22 cellular contexts compared by ENCODE assay signal in the genomic region with DNA sequence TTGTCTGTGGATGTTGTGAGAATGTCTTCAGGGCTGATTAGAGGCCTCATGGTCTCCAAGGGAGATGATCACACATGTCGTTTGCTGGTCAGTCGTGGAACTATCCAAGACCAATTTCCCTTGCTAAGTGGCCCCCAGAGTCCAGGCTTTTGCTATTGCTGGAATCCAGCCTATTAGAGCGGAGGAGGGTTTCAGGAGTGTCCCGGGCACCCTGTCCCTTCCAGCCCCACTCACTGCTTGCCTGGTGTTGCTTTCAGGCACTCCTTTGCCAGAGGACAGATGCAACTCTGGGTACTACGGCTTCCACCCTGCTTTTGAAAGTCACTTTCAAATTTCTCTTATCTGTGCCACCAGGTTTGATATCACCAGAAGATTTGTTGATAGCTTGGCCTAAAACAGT.
DNase-seq lines count a peak whose midpoint lies in the region; ATAC-seq, FAIRE-seq and TF ChIP-seq lines count a peak whose summit lies in the region.
"Had no signal": no experiment of that assay in that cellular context is flagged by ENCODE, and none has a peak within 500 bp of the region (broad histone marks: within the 10 kb centered on the region; RNA-seq: fewer than 3 reads in every experiment).

No MANE protein-coding gene starts in this region.

- H3K79me2 ChIP-seq in GM23338 (replicated peaks; ENCODE audit: insufficient read depth) (peaks cover 30% of the 10 kb centered on the region), H1 (ENCODE audit: control insufficient read depth in 1 of 2, insufficient read depth in 2 of 2, low read length in 2 of 2) (peaks cover 0 to 34% of the 10 kb centered on the region in 2 experiments; a peak in 2 of 4 replicates), neural progenitor cell (ENCODE audit: low read depth) (peaks cover 45% of the 10 kb centered on the region)

- TF ChIP-seq POLR2A in H1 (IDR thresholded peaks at IDR 0.05; ENCODE audit: control extremely low read depth in 1 of 2, low read depth in 2 of 2, low read length in 2 of 2) (no peak), spleen (IDR thresholded peaks at IDR 0.05) (no peak)

- CTCF ChIA-PET in A673 (lab: Charles Lee), result no interaction called here
- CTCF ChIA-PET in H1 (lab: Charles Lee; ENCODE audit: partially characterized antibody), result interaction anchor here (0.7 to 1.9 kb wide), 2 partner anchors 19 to 62 kb away, joined by 3 to 5 read pairs; no protein-coding TSS in a partner anchor

- no peak overlapping the region for H4K91ac ChIP-seq in H1 (replicated peaks; ENCODE audit: insufficient read length, low read length)

- no peaks in the 10 kb centered on the region for H3K9me2 ChIP-seq in GM23338 (ENCODE audit: insufficient read depth)
- H3K9me2 ChIP-seq: SK-N-SH had no signal

- TF ChIP-seq RAD21 in H1 (IDR thresholded peaks at IDR 0.05 in 1 of 2, conservative IDR thresholded peaks at IDR 0.05 in 1 of 2; ENCODE audit: low read depth in 2 of 2, low read length in 2 of 2), result no peak

- no peak for TF ChIP-seq EP300 in H1 (IDR thresholded peaks at IDR 0.05; ENCODE audit: borderline replicate concordance in 1 of 2, low read depth in 2 of 2, low read length in 2 of 2)

- H3K27ac Mint-ChIP-seq in GM23338, result peak overlapping the region; percentile 79
- peak overlapping the region; percentile 76 for H3K27ac Mint-ChIP-seq in neural progenitor cell
- H3K27ac Mint-ChIP-seq: B cell; CD4-positive, CD25-positive, alpha-beta regulatory T cell had no signal

- no peak overlapping the region for H3K14ac ChIP-seq in H1 (ENCODE audit: insufficient read length)

- 0 out of 2 replicates have a peak overlapping the region, but pooled peaks have one; percentile 40 for H2BK12ac ChIP-seq in H1 (ENCODE audit: low read depth, low read length)

- H3K4me1 Mint-ChIP-seq in GM23338 (peaks cover 89% of the 10 kb centered on the region), neural progenitor cell (peaks cover 80% of the 10 kb centered on the region)
- H3K4me1 Mint-ChIP-seq: B cell; CD4-positive, CD25-positive, alpha-beta regulatory T cell had no signal

- DNase-seq in A673 (ENCODE audit: low spot score), result no peak
- no peak for DNase-seq in GM23338 (ENCODE audit: low spot score)
- DNase-seq in H1 (ENCODE audit: low read depth in 1 of 2, low spot score in 2 of 2), result no peak
- no peak for DNase-seq in neural progenitor cell (ENCODE audit: low spot score)
- no peak for DNase-seq in AG08396 (ENCODE audit: low spot score)
- DNase-seq in C1 segment of cervical spinal cord (lab: John Stamatoyannopoulos, UW), result no peak
- no peak for DNase-seq in stimulated activated CD4-positive, alpha-beta T cell treated with anti-CD3 and anti-CD28 coated beads, Interleukin-1b, Interleukin-23, amount 100 ng/mL, for 48 hours
- no peak for DNase-seq in spleen
- DNase-seq: CD4-positive, CD25-positive, alpha-beta regulatory T cell; COR-L47; GDM1; IMR-90; MM.1S; NCI-H146; NCI-H446; NCI-H526 treated with DMSO at 0.1 percent for 48 hours; NK-92 treated with Interleukin-12 subunit alpha and Interleukin-12 subunit beta, amount 100 ng/mL, for 24 hours; SHP77 treated with DMSO at 0.1 percent for 48 hours; SK-N-SH had no signal

- ATAC-seq in GM23338, result no peak

- H2AK5ac ChIP-seq in H1 (ENCODE audit: low read depth, low read length), result 0 out of 2 replicates have a peak overlapping the region, but pooled peaks have one; percentile 29

- H3K36me3 ChIP-seq in A673 (ENCODE audit: insufficient read depth, low read length, poor library complexity, severe bottlenecking), result no peaks in the 10 kb centered on the region
- no peaks in the 10 kb centered on the region for H3K36me3 ChIP-seq in GM23338 (ENCODE audit: insufficient read depth)
- H3K36me3 ChIP-seq in H1 (ENCODE audit: control insufficient read depth in 2 of 4, insufficient read depth in 4 of 4, low read length in 3 of 4), result no peaks in the 10 kb centered on the region
- H3K36me3 ChIP-seq in neural progenitor cell, result no peaks in the 10 kb centered on the region
- no peaks in the 10 kb centered on the region for H3K36me3 ChIP-seq in spleen
- H3K36me3 ChIP-seq: HAP-1 had no signal

- H3K27me3 ChIP-seq in A673 (replicated peaks; ENCODE audit: insufficient read depth, low read depth, low read length, poor library complexity) (no peaks in the 10 kb centered on the region), GM23338 (ENCODE audit: insufficient read depth) (no peaks in the 10 kb centered on the region), H1 (replicated peaks in 1 of 4; ENCODE audit: control insufficient read depth in 3 of 4, extremely low read depth in 1 of 4, insufficient read depth in 3 of 4, low read length in 3 of 4) (no peaks in the 10 kb centered on the region), neural progenitor cell (no peaks in the 10 kb centered on the region), spleen (replicated peaks in 1 of 7) (peaks cover 0 to 17% (median 0%) of the 10 kb centered on the region in 7 donors)

- no peak overlapping the region for H3K23ac ChIP-seq in H1 (ENCODE audit: insufficient read length)

- H4K5ac ChIP-seq in H1 (ENCODE audit: insufficient read length, low read depth, low read length), result no peak overlapping the region

- H3K18ac ChIP-seq in H1 (ENCODE audit: extremely low read depth, low read length), result no peak overlapping the region; the same call in 1 of the 2 replicates

- H4K20me1 ChIP-seq in GM23338 (replicated peaks; ENCODE audit: insufficient read depth) (no peaks in the 10 kb centered on the region), H1 (replicated peaks in 1 of 2; ENCODE audit: control insufficient read depth in 1 of 2, insufficient read depth in 2 of 2, low read length in 2 of 2) (no peaks in the 10 kb centered on the region), neural progenitor cell (ENCODE audit: low read depth) (peaks cover 27% of the 10 kb centered on the region)

- FAIRE-seq in H1 (lab: Jason Lieb, UNC), result no peak
- FAIRE-seq: HTR-8/SVneo had no signal

- H3K23me2 ChIP-seq in H1 (ENCODE audit: low read depth, low read length), result no peaks in the 10 kb centered on the region

- H2BK5ac ChIP-seq in H1 (ENCODE audit: low read depth, low read length), result no peak overlapping the region

- no peaks in the 10 kb centered on the region; the same call in 1 of the 2 replicates for H3K79me1 ChIP-seq in H1 (ENCODE audit: low read depth, low read length)

- peak overlapping the region; percentile 5; the same call in 1 of the 3 replicates for H3K4me3 Mint-ChIP-seq in GM23338
- H3K4me3 Mint-ChIP-seq in neural progenitor cell, result no peak overlapping the region
- H3K4me3 Mint-ChIP-seq: B cell; CD4-positive, CD25-positive, alpha-beta regulatory T cell had no signal

- WGBS in H1 (ENCODE audit: extremely low coverage in 1 of 2, insufficient coverage in 1 of 2, insufficient read length in 1 of 2, insufficient replicate concordance in 2 of 2, low coverage in 1 of 2, low lambda C conversion rate in 2 of 2, missing lambda C conversion rate in 1 of 2), 2 experiments, result 80% methylated on average over 5 of the region's 5 CpGs; no CpG with 5 or more reads in 1 of the 2 experiments
- WGBS in spleen, 5 donors, result 66 to 88% (median 83%) methylated on average over 4 to 5 of the region's 5 CpGs

- no peaks in the 10 kb centered on the region for H3K36me3 Mint-ChIP-seq in GM23338 (ENCODE audit: low read depth)
- peaks cover 6% of the 10 kb centered on the region for H3K36me3 Mint-ChIP-seq in neural progenitor cell
- H3K36me3 Mint-ChIP-seq: CD4-positive, CD25-positive, alpha-beta regulatory T cell had no signal

- H3K4me1 ChIP-seq in A673 (ENCODE audit: insufficient read depth, low read length, poor library complexity, severe bottlenecking) (peaks cover 99% of the 10 kb centered on the region), GM23338 (ENCODE audit: insufficient read depth) (peaks cover 90% of the 10 kb centered on the region), H1 (replicated peaks in 1 of 4; ENCODE audit: control insufficient read depth in 3 of 4, insufficient read depth in 4 of 4, low read length in 3 of 4) (peaks cover 2 to 32% (median 28%) of the 10 kb centered on the region in 4 experiments; a peak in 6 of 7 replicates), neural progenitor cell (peaks cover 66% of the 10 kb centered on the region), spleen (peaks cover 0 to 7% (median 0%) of the 10 kb centered on the region in 6 donors)

- H2AFZ ChIP-seq in GM23338 (no peak overlapping the region), H1 (ENCODE audit: low read length) (no peak overlapping the region), neural progenitor cell (replicated peaks) (no peak overlapping the region)

- POLR2A ChIA-PET in A673 (lab: Charles Lee; ENCODE audit: low non-redundant PET), result no interaction called here
- POLR2A ChIA-PET in H1 (lab: Charles Lee; ENCODE audit: partially characterized antibody), result no interaction called here

- H3K9me3 ChIP-seq in A673 (ENCODE audit: low read depth, low read length, poor library complexity, severe bottlenecking) (no peaks in the 10 kb centered on the region), H1 (ENCODE audit: insufficient read depth in 2 of 2, low read depth in 1 of 2, low read length in 1 of 2) (no peaks in the 10 kb centered on the region), neural progenitor cell (ENCODE audit: low read depth) (no peaks in the 10 kb centered on the region), spleen (no peaks in the 10 kb centered on the region)
- H3K9me3 ChIP-seq: HAP-1, SK-N-SH had no signal

- no peak overlapping the region for H3K56ac ChIP-seq in H1 (replicated peaks; ENCODE audit: insufficient read length, low read depth, low read length)

- H4K8ac ChIP-seq in H1 (ENCODE audit: extremely low read depth, insufficient read depth, low read length), result no peak overlapping the region

- no peak overlapping the region for H3K4me2 ChIP-seq in GM23338
- H3K4me2 ChIP-seq in H1 (ENCODE audit: insufficient read depth in 1 of 2, low read depth in 2 of 2, low read length in 2 of 2), result no peak overlapping the region
- no peak overlapping the region for H3K4me2 ChIP-seq in neural progenitor cell
- H3K4me2 ChIP-seq: SK-N-SH had no signal

- H2BK120ac ChIP-seq in H1 (replicated peaks; ENCODE audit: low read depth, low read length), result no peak overlapping the region

- H3K27ac ChIP-seq in A673 (ENCODE audit: low read depth, low read length, poor library complexity, severe bottlenecking) (peak overlapping the region; percentile 78), GM23338 (ENCODE audit: low read depth) (no peak overlapping the region), H1 (ENCODE audit: low read depth, low read length) (no peak overlapping the region), neural progenitor cell (no peak overlapping the region), spleen (no peak overlapping the region)

- peaks cover 5% of the 10 kb centered on the region for H3K27me3 Mint-ChIP-seq in GM23338 (ENCODE audit: insufficient read depth, low read depth, poor library complexity)
- peaks cover 8% of the 10 kb centered on the region for H3K27me3 Mint-ChIP-seq in neural progenitor cell (ENCODE audit: insufficient read depth, low read depth)

- intact Hi-C loops in A673 (cut with micrococcal nuclease; ENCODE audit: unreplicated experiment), result no loop called here
- intact Hi-C loops in spleen (cut with DNase I; ENCODE audit: low total_unique reads), result no loop called here

- no peak overlapping the region for H3K4ac ChIP-seq in H1 (replicated peaks; ENCODE audit: insufficient read length, low read depth, low read length)

- H3K9ac ChIP-seq in H1 (replicated peaks in 1 of 4; ENCODE audit: extremely low read depth in 1 of 4, low read depth in 3 of 4, low read length in 3 of 4), result no peak overlapping the region
- no peak overlapping the region for H3K9ac ChIP-seq in neural progenitor cell
- H3K9ac ChIP-seq: SK-N-SH had no signal

- no peak overlapping the region for H3K4me3 ChIP-seq in A673 (ENCODE audit: low read depth, low read length, poor library complexity, severe bottlenecking)
- no peak overlapping the region for H3K4me3 ChIP-seq in GM23338
- no peak overlapping the region for H3K4me3 ChIP-seq in H1 (ENCODE audit: extremely low read depth in 1 of 4, insufficient read depth in 2 of 4, low read depth in 3 of 4, low read length in 4 of 4)
- H3K4me3 ChIP-seq in neural progenitor cell, result no peak overlapping the region
- no peak overlapping the region for H3K4me3 ChIP-seq in spleen
- H3K4me3 ChIP-seq: HAP-1 had no signal

- H2BK20ac ChIP-seq in H1 (ENCODE audit: low read length), result no peak overlapping the region; the same call in 1 of the 2 replicates

- BruUV-seq in A673 (replicated peaks; lab: Mats Ljungman, UMichigan), result no TSS peak

- no peak for TF ChIP-seq CTCF in A673 (conservative IDR thresholded peaks at IDR 0.05; ENCODE audit: low read depth, low read length)
- TF ChIP-seq CTCF in GM23338 (conservative IDR thresholded peaks at IDR 0.05; ENCODE audit: low read depth in 2 of 2), result no peak
- TF ChIP-seq CTCF in H1 (IDR thresholded peaks at IDR 0.05; ENCODE audit: control extremely low read depth in 1 of 3, insufficient read depth in 1 of 3, low read depth in 1 of 3, low read length in 3 of 3), result no peak
- TF ChIP-seq CTCF in neural progenitor cell (IDR thresholded peaks at IDR 0.05), result no peak
- TF ChIP-seq CTCF in spleen (IDR thresholded peaks at IDR 0.05 in 8 of 11, conservative IDR thresholded peaks at IDR 0.05 in 3 of 11), result no peak

- no peaks in the 10 kb centered on the region for H3K9me3 Mint-ChIP-seq in GM23338
- H3K9me3 Mint-ChIP-seq in neural progenitor cell, result no peaks in the 10 kb centered on the region
- H3K9me3 Mint-ChIP-seq: CD4-positive, CD25-positive, alpha-beta regulatory T cell had no signal

- no peak overlapping the region for H2BK15ac ChIP-seq in H1 (ENCODE audit: low read length)

- H3F3A ChIP-seq in GM23338 (replicated peaks; ENCODE audit: low read depth) (no peaks in the 10 kb centered on the region), neural progenitor cell (ENCODE audit: low read depth) (peaks cover under 1% of the 10 kb centered on the region)
